In genomic region chrX:137387646-137388045, GRCh38 we compare ENCODE assay signal across 28 cellular contexts.
"Had no signal": no experiment of that assay in that cellular context is flagged by ENCODE, and none has a peak within 500 bp of the region (broad histone marks: within the 10 kb centered on the region; RNA-seq: fewer than 3 reads in every experiment).

No MANE protein-coding gene starts in this region.

- H3K27ac ChIP-seq: brain microvascular endothelial cell, cardiac muscle cell, colonic mucosa, KMS-11, PC-9, VCaP had no signal

- H3K4me1 ChIP-seq: colonic mucosa had no signal

- ATAC-seq: activated T-helper 17 cell treated with anti-CD3 and anti-CD28 coated beads, Interleukin-2, amount 50 U/mL, for 72 hours; T-helper 17 cell had no signal

- H2AFZ ChIP-seq: PC-9 had no signal

- DNase-seq: activated CD4-positive, alpha-beta memory T cell treated with anti-CD3 and anti-CD28 coated beads for 36 hours; activated CD4-positive, alpha-beta T cell treated with anti-CD3 and anti-CD28 coated beads, Interleukin-2, amount 10 ng/mL, durations not matched to agents 7 days and 5 days; activated CD4-positive, CD25-positive, alpha-beta regulatory T cell; activated CD8-positive, alpha-beta memory T cell treated with anti-CD3 and anti-CD28 coated beads for 24 hours; activated gamma-delta T cell; activated naive CD4-positive, alpha-beta T cell treated with anti-CD3 and anti-CD28 coated beads for 36 hours; activated T-cell treated with anti-CD3 and anti-CD28 coated beads, Interleukin-2, amount 50 U/mL, for 48 hours; amygdala; brain microvascular endothelial cell; cerebellar nuclear complex; colonic mucosa; NCI-H1092 treated with DMSO at 0.1 percent for 48 hours; NCI-H1417 treated with DMSO at 0.1 percent for 48 hours; NCI-H1694; NCI-H2029; NCI-H2107; NCI-H2171 treated with DMSO at 0.1 percent for 48 hours; NCI-H226; NCI-H526; NCI-H774; PC-9; SHP77 treated with DMSO at 0.1 percent for 48 hours; T-helper 17 cell; T1000 had no signal

- H3K9ac ChIP-seq: KMS-11 had no signal

- H3K4me3 ChIP-seq: cardiac muscle cell, colonic mucosa, PC-9 had no signal

- H3K27me3 ChIP-seq: brain microvascular endothelial cell, cardiac muscle cell, colonic mucosa had no signal

- H3K9me3 ChIP-seq: colonic mucosa had no signal

- H3K36me3 ChIP-seq: brain microvascular endothelial cell, cardiac muscle cell, colonic mucosa had no signal

- H3K4me2 ChIP-seq: KMS-11, PC-9 had no signal
